ENCODE assay signal across 12 cellular contexts in genomic region chr1:207938016-207938415, GRCh38. TPM values are rescaled to one million over a fixed set of nuclear protein-coding genes. Genes with fewer than 3 reads are reported as not detected.
A peak's percentile ranks its signal among the peaks of the same experiment; 100 is the strongest.
DNase-seq lines count a peak whose midpoint lies in the region; ATAC-seq, FAIRE-seq and TF ChIP-seq lines count a peak whose summit lies in the region.
"Had no signal": no experiment of that assay in that cellular context is flagged by ENCODE, and none has a peak within 500 bp of the region (broad histone marks: within the 10 kb centered on the region; RNA-seq: fewer than 3 reads in every experiment).

No MANE protein-coding gene starts in this region.

- H3K9me3 ChIP-seq in SK-N-SH = no peaks in the 10 kb centered on the region
- no peaks in the 10 kb centered on the region for H3K9me3 ChIP-seq in smooth muscle cell (replicated peaks; ENCODE audit: low read depth)

- no peaks in the 10 kb centered on the region for H3K9me2 ChIP-seq in SK-N-SH

- peak; percentile 90 for ATAC-seq in SK-N-SH treated with all-trans-retinoic acid at 6 μM for 48 hours
- peak; percentile 58 to 70 for ATAC-seq in left cardiac atrium
- ATAC-seq in GM19455 (IDR thresholded peaks at IDR 0.05; ENCODE audit: unreplicated experiment) = no peak

- H3K27me3 ChIP-seq in SK-N-SH (ENCODE audit: insufficient read depth) = no peaks in the 10 kb centered on the region
- peaks cover 16% of the 10 kb centered on the region for H3K27me3 ChIP-seq in smooth muscle cell (ENCODE audit: low read depth)

- POLR2A ChIA-PET in SK-N-SH (lab: Yijun Ruan, JAX) = no interaction called here

- TF ChIP-seq RAD21 in SK-N-SH (IDR thresholded peaks at IDR 0.05; ENCODE audit: low read length) = no peak

- intact Hi-C loops in left cardiac atrium (cut with DNase I) = no loop called here

- DNase-seq in SK-N-SH = no peak
- peak; percentile 15 for DNase-seq in SW480 (ENCODE audit: low spot score)
- DNase-seq in left cardiac atrium = peak; percentile 49
- DNase-seq in urothelium cell line (ENCODE audit: low spot score) = peak; percentile 20
- DNase-seq in stimulated activated naive CD4-positive, alpha-beta T cell treated with Interleukin-2 at 50 U/mL for 16 hours (lab: John Stamatoyannopoulos, UW) = no peak
- no peak for DNase-seq in smooth muscle cell (lab: John Stamatoyannopoulos, UW; ENCODE audit: unreplicated experiment)
- DNase-seq: activated effector memory CD4-positive, alpha-beta T cell treated with anti-CD3 and anti-CD28 coated beads, Interleukin-2, amount 50 U/mL, for 16 hours; endodermal cell; islet precursor cell; posterior cingulate gyrus had no signal

- FAIRE-seq in urothelium cell line (lab: Jason Lieb, UNC) = no peak

- H4K20me1 ChIP-seq in SK-N-SH (ENCODE audit: insufficient read depth) (no peaks in the 10 kb centered on the region), smooth muscle cell (ENCODE audit: low read depth) (no peaks in the 10 kb centered on the region)

- no peak overlapping the region for H3K9ac ChIP-seq in SK-N-SH
- H3K9ac ChIP-seq in smooth muscle cell (ENCODE audit: low read depth) = no peak overlapping the region

- no peak overlapping the region for H2AFZ ChIP-seq in SK-N-SH (ENCODE audit: low read depth)
- H2AFZ ChIP-seq in smooth muscle cell (ENCODE audit: low read depth) = no peak overlapping the region

- CTCF ChIA-PET in SK-N-SH (lab: Yijun Ruan, JAX) = interaction anchor here (0.6 to 3.2 kb wide), 4 partner anchors 9 to 140 kb away, joined by 3 to 9 read pairs (median 4); no protein-coding TSS in a partner anchor

- H3K4me1 ChIP-seq in SK-N-SH (ENCODE audit: control insufficient read depth in 1 of 2, insufficient read depth in 2 of 2, low read depth in 1 of 2, low read length in 1 of 2) = peaks cover 0 to 4% of the 10 kb centered on the region in 2 experiments; a peak in 2 of 4 replicates
- H3K4me1 ChIP-seq in smooth muscle cell (ENCODE audit: low read depth) = no peaks in the 10 kb centered on the region

- no peak for TF ChIP-seq CTCF in SK-N-SH (IDR thresholded peaks at IDR 0.05)
- no peak for TF ChIP-seq CTCF in smooth muscle cell (IDR thresholded peaks at IDR 0.05; ENCODE audit: borderline replicate concordance, insufficient read depth, poor library complexity, severe bottlenecking)

- no peaks in the 10 kb centered on the region for H3K79me2 ChIP-seq in SK-N-SH (ENCODE audit: insufficient read depth)
- H3K79me2 ChIP-seq in smooth muscle cell (ENCODE audit: low read depth) = no peaks in the 10 kb centered on the region

- no peaks in the 10 kb centered on the region for H3K36me3 ChIP-seq in SK-N-SH (replicated peaks in 1 of 2; ENCODE audit: control insufficient read depth in 1 of 2, insufficient read depth in 2 of 2, low read length in 1 of 2)
- no peaks in the 10 kb centered on the region for H3K36me3 ChIP-seq in smooth muscle cell (ENCODE audit: low read depth)

- H3F3A ChIP-seq in SK-N-SH (replicated peaks; ENCODE audit: insufficient read depth) (peaks cover 14% of the 10 kb centered on the region), smooth muscle cell (ENCODE audit: low read depth) (no peaks in the 10 kb centered on the region)

- H3K27ac ChIP-seq in SK-N-SH (ENCODE audit: low read depth in 2 of 2, low read length in 1 of 2) = peak overlapping the region in 1 of 2 experiments; percentile 1; a peak in 1 of 4 replicates
- H3K27ac ChIP-seq in smooth muscle cell (ENCODE audit: low read depth) = no peak overlapping the region

- no peak overlapping the region for H3K4me2 ChIP-seq in SK-N-SH
- no peak overlapping the region for H3K4me2 ChIP-seq in smooth muscle cell

- H3K4me3 ChIP-seq in SK-N-SH (ENCODE audit: low read depth in 2 of 2, low read length in 1 of 2) (no peak overlapping the region), smooth muscle cell (no peak overlapping the region)

- 73% methylated on average over 10 of the region's 10 CpGs for WGBS in SK-N-SH (ENCODE audit: low lambda C conversion rate)
- 81% methylated on average over 10 of the region's 10 CpGs for WGBS in smooth muscle cell (ENCODE audit: low lambda C conversion rate)

- TF ChIP-seq EP300 in SK-N-SH (IDR thresholded peaks at IDR 0.05; ENCODE audit: borderline replicate concordance in 1 of 2, low read depth in 1 of 2, low read length in 1 of 2) = no peak

TF ChIP-seq in SK-N-SH treated with all-trans-retinoic acid at 6 μM for 48 hours, 23 proteins besides CTCF, POLR2A, EP300 and RAD21 (continues in another document):
- TF ChIP-seq TSHZ2 (CRISPR knock-in tag; IDR thresholded peaks at IDR 0.05) = no peak
- TF ChIP-seq SNAI2 (CRISPR knock-in tag; IDR thresholded peaks at IDR 0.05) = no peak
- TF ChIP-seq, protein P1, sequence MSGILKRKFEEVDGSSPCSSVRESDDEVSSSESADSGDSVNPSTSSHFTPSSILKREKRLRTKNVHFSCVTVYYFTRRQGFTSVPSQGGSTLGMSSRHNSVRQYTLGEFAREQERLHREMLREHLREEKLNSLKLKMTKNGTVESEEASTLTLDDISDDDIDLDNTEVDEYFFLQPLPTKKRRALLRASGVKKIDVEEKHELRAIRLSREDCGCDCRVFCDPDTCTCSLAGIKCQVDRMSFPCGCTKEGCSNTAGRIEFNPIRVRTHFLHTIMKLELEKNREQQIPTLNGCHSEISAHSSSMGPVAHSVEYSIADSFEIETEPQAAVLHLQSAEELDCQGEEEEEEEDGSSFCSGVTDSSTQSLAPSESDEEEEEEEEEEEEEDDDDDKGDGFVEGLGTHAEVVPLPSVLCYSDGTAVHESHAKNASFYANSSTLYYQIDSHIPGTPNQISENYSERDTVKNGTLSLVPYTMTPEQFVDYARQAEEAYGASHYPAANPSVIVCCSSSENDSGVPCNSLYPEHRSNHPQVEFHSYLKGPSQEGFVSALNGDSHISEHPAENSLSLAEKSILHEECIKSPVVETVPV (CRISPR knock-in tag; IDR thresholded peaks at IDR 0.05) = no peak

TF ChIP-seq in SK-N-SH, 30 proteins besides CTCF, POLR2A, EP300 and RAD21:
- TF ChIP-seq, protein P2, sequence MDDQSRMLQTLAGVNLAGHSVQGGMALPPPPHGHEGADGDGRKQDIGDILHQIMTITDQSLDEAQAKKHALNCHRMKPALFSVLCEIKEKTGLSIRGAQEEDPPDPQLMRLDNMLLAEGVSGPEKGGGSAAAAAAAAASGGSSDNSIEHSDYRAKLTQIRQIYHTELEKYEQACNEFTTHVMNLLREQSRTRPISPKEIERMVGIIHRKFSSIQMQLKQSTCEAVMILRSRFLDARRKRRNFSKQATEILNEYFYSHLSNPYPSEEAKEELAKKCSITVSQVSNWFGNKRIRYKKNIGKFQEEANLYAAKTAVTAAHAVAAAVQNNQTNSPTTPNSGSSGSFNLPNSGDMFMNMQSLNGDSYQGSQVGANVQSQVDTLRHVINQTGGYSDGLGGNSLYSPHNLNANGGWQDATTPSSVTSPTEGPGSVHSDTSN (IDR thresholded peaks at IDR 0.05) = no peak

RNA-seq across cellular contexts. Expression of gene CD34, which starts 27.1 kb away (rescaled TPM):
- polyA plus RNA-seq in SK-N-SH (2012; rRNA removed) = 0.59 and 0.62 TPM in 2 replicates
- 0.33 and 0.43 TPM in 2 replicates for polyA plus RNA-seq in SK-N-SH (2012; cell fraction: cytosol; rRNA removed)
- polyA plus RNA-seq in SK-N-SH (2012; cell fraction: nucleus; rRNA removed) = 0.42 and 0.54 TPM in 2 replicates
- total RNA-seq in left cardiac atrium = 100 to 1,000 TPM; 101 to 115 TPM
- not detected in 2 replicates for total RNA-seq in smooth muscle cell
- polyA plus RNA-seq in smooth muscle cell = not detected in 2 replicates

Comparison
In these comparisons a context has a peak if more than half of its experiments do, and no peak if none do; other contexts are left out.
1. DNase-seq: peak in SW480 (single experiment), left cardiac atrium (single experiment) and urothelium cell line (single experiment); none in SK-N-SH (single experiment), stimulated activated naive CD4-positive, alpha-beta T cell treated with Interleukin-2 at 50 U/mL for 16 hours (single experiment) and smooth muscle cell (single experiment).
2. RNA of gene CD34, which starts 27.1 kb away (total RNA-seq): 101 to 115 TPM in left cardiac atrium; not detected in smooth muscle cell; every median in the first group is over 100 times any median in the second.